ENCODE assay signal across 20 cellular contexts in the genomic region with DNA sequence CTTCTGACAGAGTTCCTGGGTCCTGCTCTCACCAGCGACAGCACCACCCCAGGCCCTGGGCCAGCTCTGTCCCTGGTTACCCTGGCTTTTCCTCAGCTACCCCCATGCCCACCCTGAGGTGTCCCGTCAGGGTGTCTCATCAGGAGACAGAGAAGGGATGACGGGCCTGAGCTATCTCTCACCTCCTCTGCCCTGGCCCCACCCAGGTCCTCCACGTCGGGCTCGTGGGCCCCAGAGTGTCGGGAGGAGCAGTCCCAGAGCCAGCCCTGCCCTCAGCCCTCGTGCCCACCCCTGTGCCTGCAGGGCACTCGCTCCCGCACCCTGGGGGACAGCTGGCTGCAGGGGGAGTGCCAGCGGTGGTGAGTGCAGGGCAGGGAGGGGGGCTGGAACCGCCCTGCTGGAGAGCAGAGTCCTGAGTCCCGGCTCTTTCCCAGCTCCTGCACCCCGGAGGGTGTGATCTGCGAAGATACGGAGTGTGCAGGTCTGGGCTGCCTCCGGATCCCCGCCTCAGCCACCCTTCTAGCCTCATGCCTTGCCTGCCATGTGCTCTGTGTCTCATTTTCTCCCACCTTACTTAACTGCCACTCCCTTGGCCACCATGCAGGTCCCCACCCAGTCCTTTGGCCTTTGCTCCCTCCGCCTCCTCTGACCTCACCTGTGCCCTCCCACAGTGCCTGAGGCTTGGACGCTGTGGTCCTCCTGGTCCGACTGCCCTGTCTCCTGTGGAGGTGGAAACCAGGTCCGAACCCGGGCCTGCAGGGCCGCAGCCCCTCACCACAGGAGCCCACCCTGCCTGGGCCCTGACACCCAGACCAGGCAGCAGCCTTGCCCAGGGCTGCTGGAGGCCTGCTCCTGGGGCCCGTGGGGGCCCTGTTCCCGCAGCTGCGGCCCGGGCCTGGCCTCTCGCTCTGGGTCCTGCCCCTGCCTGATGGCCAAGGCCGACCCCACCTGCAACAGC. TPM values are rescaled to one million over a fixed set of nuclear protein-coding genes. Genes with fewer than 3 reads are reported as not detected.
DNase-seq lines count a peak whose midpoint lies in the region; FAIRE-seq and TF ChIP-seq lines count a peak whose summit lies in the region.
"Had no signal": no experiment of that assay in that cellular context is flagged by ENCODE, and none has a peak within 500 bp of the region (broad histone marks: within the 10 kb centered on the region; RNA-seq: fewer than 3 reads in every experiment).

No MANE protein-coding gene starts in this region.

- H3K36me3 ChIP-seq in mammary epithelial cell (ENCODE audit: insufficient read depth, low read length) = no peaks in the 10 kb centered on the region
- H3K36me3 ChIP-seq in small intestine (ENCODE audit: control insufficient read depth in 2 of 2, insufficient read depth in 2 of 2, low read length in 2 of 2) = no peaks in the 10 kb centered on the region
- no peaks in the 10 kb centered on the region for H3K36me3 ChIP-seq in tibial nerve
- H3K36me3 ChIP-seq: esophagus muscularis mucosa, tibial artery had no signal

- no peaks in the 10 kb centered on the region for H3K27me3 Mint-ChIP-seq in MCF 10A (ENCODE audit: insufficient read depth, unreplicated experiment)

- no peaks in the 10 kb centered on the region for H3K36me3 Mint-ChIP-seq in MCF 10A (ENCODE audit: insufficient read depth, unreplicated experiment)
- H3K36me3 Mint-ChIP-seq: memory B cell; stimulated activated memory B cell treated with anti-CD40 and anti-IgM and Interleukin-4, amounts not matched to agents 10 μg/mL and 1 μg/mL and 100 μg/mL, for 72 hours had no signal

- CTCF ChIA-PET in MCF 10A (lab: Yijun Ruan, JAX) = interaction anchor here (2.6 kb wide), 1 partner anchor 15 kb away, joined by 12 read pairs; no protein-coding TSS in a partner anchor
- CTCF ChIA-PET in mammary epithelial cell (lab: Charles Lee; ENCODE audit: low non-redundant PET) = interaction anchor here (0.6 kb wide), 1 partner anchor 18 kb away, joined by 10 read pairs; no protein-coding TSS in a partner anchor

- POLR2A ChIA-PET in MCF 10A (lab: Yijun Ruan, JAX) = no interaction called here

- no peak overlapping the region for H3K4me3 Mint-ChIP-seq in MCF 10A (ENCODE audit: unreplicated experiment)
- H3K4me3 Mint-ChIP-seq: memory B cell; neural crest cell; stimulated activated memory B cell treated with anti-CD40 and anti-IgM and Interleukin-4, amounts not matched to agents 10 μg/mL and 1 μg/mL and 100 μg/mL, for 72 hours had no signal

- no peak for TF ChIP-seq POLR2A in tibial nerve (IDR thresholded peaks at IDR 0.05)

- in situ Hi-C loops in mammary epithelial cell (cut with MboI; ENCODE audit: low sequenced_read_pairs in 2 of 2) = no loop called here

- H3K4me1 ChIP-seq in mammary epithelial cell (ENCODE audit: insufficient read depth, low read length) (no peaks in the 10 kb centered on the region), small intestine (ENCODE audit: control insufficient read depth in 2 of 2, insufficient read depth in 1 of 2, low read depth in 1 of 2, low read length in 1 of 2) (peaks cover 0 to 5% of the 10 kb centered on the region in 2 donors), tibial nerve (no peaks in the 10 kb centered on the region)
- H3K4me1 ChIP-seq: esophagus muscularis mucosa, tibial artery had no signal

- peak overlapping the region; percentile 8 for H3K27ac Mint-ChIP-seq in MCF 10A (ENCODE audit: low read depth, unreplicated experiment)
- H3K27ac Mint-ChIP-seq: memory B cell; stimulated activated memory B cell treated with anti-CD40 and anti-IgM and Interleukin-4, amounts not matched to agents 10 μg/mL and 1 μg/mL and 100 μg/mL, for 72 hours had no signal

- H3K4me3 ChIP-seq in mammary epithelial cell (replicated peaks in 1 of 3; ENCODE audit: insufficient read depth in 1 of 3, low read depth in 2 of 3, low read length in 3 of 3) = no peak overlapping the region
- peak overlapping the region in 1 of 2 donors; percentile 53 for H3K4me3 ChIP-seq in small intestine (ENCODE audit: low read depth in 1 of 2, low read length in 2 of 2)
- no peak overlapping the region for H3K4me3 ChIP-seq in tibial nerve
- H3K4me3 ChIP-seq: cardiac muscle cell, esophagus muscularis mucosa, tibial artery had no signal

- H3K4me2 ChIP-seq in mammary epithelial cell (ENCODE audit: insufficient read depth, low read depth, low read length) = no peak overlapping the region

- no peaks in the 10 kb centered on the region for H3K4me1 Mint-ChIP-seq in MCF 10A (ENCODE audit: insufficient read depth, unreplicated experiment)
- H3K4me1 Mint-ChIP-seq: neural crest cell; stimulated activated memory B cell treated with anti-CD40 and anti-IgM and Interleukin-4, amounts not matched to agents 10 μg/mL and 1 μg/mL and 100 μg/mL, for 72 hours had no signal

- TF ChIP-seq EP300 in tibial nerve (IDR thresholded peaks at IDR 0.05) = no peak

- DNase-seq in MCF 10A (ENCODE audit: unreplicated experiment) = no peak
- DNase-seq in mammary epithelial cell = no peak
- DNase-seq in iPS-NIHi11 (ENCODE audit: low spot score) = peak; percentile 18
- peak; percentile 89 for DNase-seq in small intestine
- DNase-seq in tibial nerve (ENCODE audit: low spot score in 2 of 2) = no peak
- DNase-seq in AML-193 (lab: John Stamatoyannopoulos, UW) = no peak
- DNase-seq: activated CD4-positive, alpha-beta T cell treated with anti-CD3 and anti-CD28 coated beads, Interleukin-2, amount 50 U/mL, for 1 hour; activated CD8-positive, alpha-beta memory T cell treated with anti-CD3 and anti-CD28 coated beads, Interleukin-2, amount 50 U/mL, for 48 hours; activated effector memory CD4-positive, alpha-beta T cell treated with anti-CD3 and anti-CD28 coated beads, Interleukin-2, amount 50 U/mL, for 16 hours; NCI-H2029; NK-92 treated with Interleukin-12 subunit alpha and Interleukin-12 subunit beta, amount 100 ng/mL, for 24 hours; stimulated activated CD4-positive, alpha-beta T cell treated with anti-CD3 and anti-CD28 coated beads, Interleukin-15, amount 100 ng/mL, for 24 hours; tibial artery had no signal

- H3K79me2 ChIP-seq in mammary epithelial cell (ENCODE audit: insufficient read depth, low read length) = no peaks in the 10 kb centered on the region

- WGBS in mammary epithelial cell (ENCODE audit: low coverage, missing lambda C conversion rate) = 83% methylated on average over 7 of the region's 30 CpGs
- 27 to 71% (median 47%) methylated on average over 28 to 30 of the region's 30 CpGs for WGBS in small intestine, 3 donors
- 79 to 85% methylated on average over 17 to 28 of the region's 30 CpGs for WGBS in tibial nerve, 2 donors

- H3K27ac ChIP-seq in mammary epithelial cell (ENCODE audit: insufficient read depth, low read depth, low read length) (no peak overlapping the region), small intestine (ENCODE audit: low read depth in 1 of 2, low read length in 1 of 2) (peak overlapping the region in 1 of 2 donors; percentile 50), tibial nerve (no peak overlapping the region)
- H3K27ac ChIP-seq: cardiac muscle cell, esophagus muscularis mucosa, HL-60, tibial artery had no signal

- H3K9me3 ChIP-seq in mammary epithelial cell (replicated peaks; ENCODE audit: insufficient read depth, low read length) = no peaks in the 10 kb centered on the region
- H3K9me3 ChIP-seq in small intestine (ENCODE audit: control insufficient read depth, low read depth) = no peaks in the 10 kb centered on the region
- no peaks in the 10 kb centered on the region for H3K9me3 ChIP-seq in tibial nerve
- H3K9me3 ChIP-seq: esophagus muscularis mucosa, tibial artery had no signal

- no peaks in the 10 kb centered on the region for H4K20me1 ChIP-seq in mammary epithelial cell (ENCODE audit: insufficient read depth, low read length)

- H2AFZ ChIP-seq in mammary epithelial cell (ENCODE audit: low read depth, low read length) = no peak overlapping the region

- TF ChIP-seq CTCF in MCF 10A (IDR thresholded peaks at IDR 0.05; ENCODE audit: unreplicated experiment) (no peak), mammary epithelial cell (conservative IDR thresholded peaks at IDR 0.05 in 1 of 2, IDR thresholded peaks at IDR 0.05 in 1 of 2; ENCODE audit: extremely low read depth in 1 of 2, insufficient read depth in 1 of 2, low read depth in 1 of 2, low read length in 2 of 2) (no peak), tibial nerve (IDR thresholded peaks at IDR 0.05) (no peak)

- no peak overlapping the region for H3K9ac ChIP-seq in mammary epithelial cell (ENCODE audit: insufficient read depth, low read length)

- H3K27me3 ChIP-seq in mammary epithelial cell (ENCODE audit: insufficient read depth, low read length) (no peaks in the 10 kb centered on the region), small intestine (ENCODE audit: control insufficient read depth in 2 of 2, insufficient read depth in 2 of 2, low read length in 2 of 2) (no peaks in the 10 kb centered on the region), tibial nerve (no peaks in the 10 kb centered on the region)
- H3K27me3 ChIP-seq: cardiac muscle cell had no signal

- no peaks in the 10 kb centered on the region for H3K9me3 Mint-ChIP-seq in MCF 10A (ENCODE audit: unreplicated experiment)
- H3K9me3 Mint-ChIP-seq: memory B cell; neural crest cell; stimulated activated memory B cell treated with anti-CD40 and anti-IgM and Interleukin-4, amounts not matched to agents 10 μg/mL and 1 μg/mL and 100 μg/mL, for 72 hours had no signal

- dilution Hi-C loops in mammary epithelial cell (cut with HindIII; ENCODE audit: low sequenced_read_pairs) = no loop called here

- intact Hi-C loops in MCF 10A (cut with micrococcal nuclease) (no loop called here), mammary epithelial cell (cut with micrococcal nuclease) (no loop called here)

- BruUV-seq in MCF 10A (replicated peaks; lab: Mats Ljungman, UMichigan) = no TSS peak
- no TSS peak for BruUV-seq in mammary epithelial cell (replicated peaks; lab: Mats Ljungman, UMichigan)

- FAIRE-seq in small intestine (lab: Jason Lieb, UNC) = no peak

RNA-seq across cellular contexts. Expression of gene ZNF862, which starts 16.7 kb away (rescaled TPM):
- total RNA-seq in MCF 10A (2022) (17.4 and 22.2 TPM in 2 replicates), mammary epithelial cell (10 to 100 TPM in 1 of 2 donors, 1 to 10 TPM in 1; 9.7 to 10.5 TPM), tibial nerve (10 to 100 TPM; 17.2 to 42.0 (median 29.4) TPM)
- polyA plus RNA-seq in mammary epithelial cell (4.6 TPM), small intestine (1 to 10 TPM; 3.2 to 8.1 (median 5.2) TPM)
- polyA minus RNA-seq in mammary epithelial cell = 1.2 TPM

RNA-seq across cellular contexts. Expression of gene ZNF467, which starts 48.1 kb away (rescaled TPM):
- total RNA-seq in MCF 10A (2022) (3.2 and 3.7 TPM in 2 replicates), mammary epithelial cell (1 to 10 TPM in 1 of 2 donors, under 1 TPM in 1; 0.17 to 4.0 TPM), tibial nerve (10 to 100 TPM in 1 of 4 donors, 1 to 10 TPM in 3; 3.3 to 15.9 (median 5.5) TPM)
- polyA plus RNA-seq in mammary epithelial cell (0.28 TPM), small intestine (1 to 10 TPM in 2 of 3 donors, under 1 TPM in 1; 0.67 to 5.6 (median 3.2) TPM)
- polyA minus RNA-seq in mammary epithelial cell = not detected
- total RNA-seq: A172 had no signal

RNA-seq across cellular contexts. Expression of gene ATP6V0E2, which starts 52.3 kb away (rescaled TPM):
- total RNA-seq in MCF 10A (2022) (8.6 and 8.9 TPM in 2 replicates), mammary epithelial cell (10 to 100 TPM in 1 of 2 donors, 1 to 10 TPM in 1; 4.4 to 12.5 TPM), tibial nerve (10 to 100 TPM; 28.7 to 49.5 (median 38.1) TPM)
- polyA plus RNA-seq in mammary epithelial cell (3.0 TPM), small intestine (10 to 100 TPM in 1 of 3 donors, 1 to 10 TPM in 2; 4.9 to 33.8 (median 5.4) TPM)
- 11.3 TPM for polyA minus RNA-seq in mammary epithelial cell

Comparison
In these comparisons a context has a peak if more than half of its experiments do, and no peak if none do; other contexts are left out.
1. DNase-seq: peak in iPS-NIHi11 (single experiment) and small intestine (single experiment); none in MCF 10A (single experiment), mammary epithelial cell (single experiment), tibial nerve (0 of 2) and AML-193 (0 of 2).